ENCODE assay signal across 2 cellular contexts in genomic region chr5:180720501-180720900, GRCh38.
TF ChIP-seq lines count a peak whose summit lies in the region.

No MANE protein-coding gene starts in this region.

TF ChIP-seq in GM23338, 12 proteins besides CTCF, POLR2A, EP300 and RAD21:
- TF ChIP-seq POLR2AphosphoS5 (IDR thresholded peaks at IDR 0.05; ENCODE audit: low read depth) (no peak), ZNF114 (CRISPR knock-in tag; IDR thresholded peaks at IDR 0.05) (no peak), EZH2phosphoT487 (IDR thresholded peaks at IDR 0.05; ENCODE audit: unreplicated experiment) (no peak), ZNF462 (CRISPR knock-in tag; IDR thresholded peaks at IDR 0.05) (no peak), STAT1 (IDR thresholded peaks at IDR 0.05; ENCODE audit: unreplicated experiment) (no peak)
- TF ChIP-seq, protein P1, sequence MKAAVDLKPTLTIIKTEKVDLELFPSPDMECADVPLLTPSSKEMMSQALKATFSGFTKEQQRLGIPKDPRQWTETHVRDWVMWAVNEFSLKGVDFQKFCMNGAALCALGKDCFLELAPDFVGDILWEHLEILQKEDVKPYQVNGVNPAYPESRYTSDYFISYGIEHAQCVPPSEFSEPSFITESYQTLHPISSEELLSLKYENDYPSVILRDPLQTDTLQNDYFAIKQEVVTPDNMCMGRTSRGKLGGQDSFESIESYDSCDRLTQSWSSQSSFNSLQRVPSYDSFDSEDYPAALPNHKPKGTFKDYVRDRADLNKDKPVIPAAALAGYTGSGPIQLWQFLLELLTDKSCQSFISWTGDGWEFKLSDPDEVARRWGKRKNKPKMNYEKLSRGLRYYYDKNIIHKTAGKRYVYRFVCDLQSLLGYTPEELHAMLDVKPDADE (IDR thresholded peaks at IDR 0.05), result no peak

TF ChIP-seq in K562, 482 proteins besides CTCF, POLR2A, EP300 and RAD21:
- TF ChIP-seq RBM15 (IDR thresholded peaks at IDR 0.05; ENCODE audit: insufficient read depth, low read length) (no peak), MBD2 (IDR thresholded peaks at IDR 0.05; ENCODE audit: borderline replicate concordance, low read depth) (no peak), SRSF9 (IDR thresholded peaks at IDR 0.05; ENCODE audit: borderline replicate concordance, low read depth, low read length) (no peak), ADNP (tag; IDR thresholded peaks at IDR 0.05) (no peak)
TF ChIP-seq in K562: peak in this region for 0.
